ENCODE assay signal across 8 cellular contexts in genomic region chr16:67659675-67660563, GRCh38. TPM values are rescaled to one million over a fixed set of nuclear protein-coding genes. Genes with fewer than 3 reads are reported as not detected.
DNase-seq lines count a peak whose midpoint lies in the region; ATAC-seq and TF ChIP-seq lines count a peak whose summit lies in the region.

Gene ACD (minus strand): TSS chr16:67660260. CDS start chr16:67660220, 40 bp downstream.

- peak within 1 kb of the TSS; percentile 92 for H3K4me3 ChIP-seq in AG04450 (ENCODE audit: low read depth, low read length)

- no peaks in the 10 kb centered on the region; the same call in 1 of the 2 replicates for H3K9me3 ChIP-seq in AG04450 (ENCODE audit: control insufficient read depth, insufficient read depth, low read length)

- CTCF ChIA-PET in AG04450 (lab: Charles Lee): interaction anchor here (0.6 to 2.1 kb wide), 8 partner anchors 7 to 224 kb away, joined by 3 to 18 read pairs (median 4); partner anchors contain the start of genes CTCF and NRN1L

- POLR2A ChIA-PET in AG04450 (lab: Yijun Ruan, JAX): interaction anchor here (0.6 to 2.0 kb wide), 8 partner anchors 9 to 233 kb away, joined by 3 to 15 read pairs (median 3); partner anchors contain the start of genes CTCF and PSKH1

- ATAC-seq in GM18861 (IDR thresholded peaks at IDR 0.05; ENCODE audit: unreplicated experiment) (peak; percentile 43), HG03095 (IDR thresholded peaks at IDR 0.05; ENCODE audit: unreplicated experiment) (peak; percentile 50)

- no peak for TF ChIP-seq CTCF in AG04450 (IDR thresholded peaks at IDR 0.05; ENCODE audit: low read depth, low read length)

- DNase-seq in AG04450 (ENCODE audit: low read depth, low spot score): peak; percentile 68
- peak; percentile 71 for DNase-seq in NCI-H2227 treated with DMSO at 0.1 percent for 48 hours (lab: John Stamatoyannopoulos, UW)
- DNase-seq in activated CD4-positive, CD25-positive, alpha-beta regulatory T cell treated with anti-CD3 and anti-CD28 coated beads, Interleukin-2, amount 50 U/mL, for 16 hours (ENCODE audit: low read depth, low spot score): peak; percentile 88
- DNase-seq in central memory CD4-positive, alpha-beta T cell: peak; percentile 93
- DNase-seq in iris pigment epithelial cell (ENCODE audit: low read depth): peak; percentile 85
- DNase-seq in stimulated activated CD4-positive, alpha-beta T cell treated with anti-CD3 and anti-CD28 coated beads, Interleukin-12 subunit alpha, Interleukin-12 subunit beta, amount 100 ng/mL, for 4 hours: peak; percentile 95

- H3K27ac ChIP-seq in AG04450 (ENCODE audit: low read depth, low read length): peak within 1 kb of the TSS; percentile 91

- no peaks in the 10 kb centered on the region for H3K27me3 ChIP-seq in AG04450 (ENCODE audit: control insufficient read depth, insufficient read depth, low read length)

RNA-seq across cellular contexts. Expression of gene ACD, which starts in this region (rescaled TPM):
- 11.4 and 16.5 TPM in 2 replicates for polyA plus RNA-seq in AG04450 (2011; rRNA removed)
- polyA minus RNA-seq in AG04450 (2011; rRNA and poly(A)+ RNA removed): 9.6 and 16.0 TPM in 2 replicates

Comparison
In these comparisons a context has a peak if more than half of its experiments do, and no peak if none do; other contexts are left out.
1. Peak in every context shown above with its lines: DNase-seq, ATAC-seq, H3K4me3 ChIP-seq and H3K27ac ChIP-seq.